ENCODE assay signal across 25 cellular contexts in the genomic region with DNA sequence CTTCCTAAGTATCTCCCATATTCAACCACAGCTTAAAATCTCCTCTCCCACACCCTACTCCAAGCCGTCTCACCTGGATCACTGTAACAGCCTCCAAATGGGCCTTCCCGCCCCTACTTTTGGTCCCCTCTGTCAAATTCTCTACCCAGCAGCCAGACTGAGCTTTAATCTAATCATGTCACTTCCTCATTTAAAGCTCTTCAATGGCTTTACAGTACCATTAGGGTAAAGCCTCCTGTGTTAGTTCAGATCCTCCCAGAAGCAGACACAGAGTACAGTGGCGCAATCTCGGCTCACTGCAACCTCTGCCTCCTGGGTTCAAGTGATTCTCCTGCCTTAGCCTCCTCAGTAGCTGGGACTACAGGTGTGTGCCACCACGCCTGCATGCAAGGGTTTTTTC. TPM values are rescaled to one million over a fixed set of nuclear protein-coding genes. Genes with fewer than 3 reads are reported as not detected.
DNase-seq lines count a peak whose midpoint lies in the region; ATAC-seq, FAIRE-seq and TF ChIP-seq lines count a peak whose summit lies in the region.
"Had no signal": no experiment of that assay in that cellular context is flagged by ENCODE, and none has a peak within 500 bp of the region (broad histone marks: within the 10 kb centered on the region; RNA-seq: fewer than 3 reads in every experiment).

No MANE protein-coding gene starts in this region.

- no peak for TF ChIP-seq POLR2A in gastroesophageal sphincter (IDR thresholded peaks at IDR 0.05)
- TF ChIP-seq POLR2A in transverse colon (IDR thresholded peaks at IDR 0.05): no peak

- H3K27ac ChIP-seq in gastroesophageal sphincter (peak overlapping the region in 3 of 4 donors; percentile 89 to 94 (median 92)), transverse colon (peak overlapping the region; percentile 73 to 85 (median 84))
- H3K27ac ChIP-seq: ascending aorta had no signal

- H3K9me3 Mint-ChIP-seq in activated naive CD4-positive, alpha-beta T cell treated with anti-CD3 and anti-CD28 coated beads, Interleukin-2, amount 50 U/mL, for 24 hours: no peaks in the 10 kb centered on the region
- H3K9me3 Mint-ChIP-seq: activated naive CD4-positive, alpha-beta T cell treated with anti-CD3 and anti-CD28 coated beads for 36 hours; natural killer cell treated with Interleukin-12 subunit alpha and Interleukin-12 subunit beta and Interleukin-15 and Interleukin-18, amount 100 ng/mL, for 72 hours; stimulated activated naive CD8-positive, alpha-beta T cell treated with anti-CD3 and anti-CD28 coated beads, Interleukin-15, Interleukin-2, amounts not matched to agents 100 ng/mL and 50 ng/mL, for 24 hours had no signal

- TF ChIP-seq EP300 in gastroesophageal sphincter (IDR thresholded peaks at IDR 0.05) (no peak), transverse colon (IDR thresholded peaks at IDR 0.05; ENCODE audit: low read depth) (no peak)

- H3K36me3 ChIP-seq in gastroesophageal sphincter (no peaks in the 10 kb centered on the region), transverse colon (no peaks in the 10 kb centered on the region)
- H3K36me3 ChIP-seq: ascending aorta had no signal

- H3K4me3 Mint-ChIP-seq in activated naive CD4-positive, alpha-beta T cell treated with anti-CD3 and anti-CD28 coated beads, Interleukin-2, amount 50 U/mL, for 24 hours: no peak overlapping the region
- H3K4me3 Mint-ChIP-seq: activated naive CD4-positive, alpha-beta T cell treated with anti-CD3 and anti-CD28 coated beads for 36 hours; natural killer cell treated with Interleukin-12 subunit alpha and Interleukin-12 subunit beta and Interleukin-15 and Interleukin-18, amount 100 ng/mL, for 72 hours; stimulated activated naive CD8-positive, alpha-beta T cell treated with anti-CD3 and anti-CD28 coated beads, Interleukin-15, Interleukin-2, amounts not matched to agents 100 ng/mL and 50 ng/mL, for 24 hours had no signal

- H3K4me1 ChIP-seq in gastroesophageal sphincter: peaks cover 7 to 51% (median 29%) of the 10 kb centered on the region in 3 donors
- peaks cover 17 to 25% (median 19%) of the 10 kb centered on the region in 4 donors for H3K4me1 ChIP-seq in transverse colon

- DNase-seq in activated naive CD4-positive, alpha-beta T cell (lab: John Stamatoyannopoulos, UW): no peak
- DNase-seq in SKM-1 treated with dmso at 0.1 percent for 144 hours (lab: John Stamatoyannopoulos, UW; ENCODE audit: unreplicated experiment): peak; percentile 90
- no peak for DNase-seq in transverse colon
- no peak for DNase-seq in midbrain (lab: John Stamatoyannopoulos, UW)
- no peak for DNase-seq in RCC 7860 (ENCODE audit: low spot score)
- DNase-seq: 8988T; activated naive CD4-positive, alpha-beta T cell treated with anti-CD3 and anti-CD28 coated beads for 36 hours; GOT3; hippocampal formation; NCI-H1694; NCI-H774; posterior cingulate gyrus; RPMI8226 had no signal

- ATAC-seq in gastroesophageal sphincter (no peak), GM18511 (IDR thresholded peaks at IDR 0.05; ENCODE audit: unreplicated experiment) (no peak)
- ATAC-seq: natural killer cell treated with Interleukin-12 subunit alpha and Interleukin-12 subunit beta and Interleukin-15 and Interleukin-18, amount 100 ng/mL, for 72 hours had no signal

- in situ Hi-C loops in transverse colon (cut with MboI; ENCODE audit: low pct_ligation_motif_present in 1 of 4, low pct_unique_long_range_greater_than_20kb in 1 of 4, low sequenced_read_pairs in 3 of 4): loop anchor here in 3 of 4 donors (5.0 to 10.0 kb wide), 3 partner anchors 89 to 189 kb away; a partner anchor contains a TSS

- H3K27me3 ChIP-seq in gastroesophageal sphincter (no peaks in the 10 kb centered on the region), transverse colon (no peaks in the 10 kb centered on the region)
- H3K27me3 ChIP-seq: ascending aorta had no signal

- H3K9me3 ChIP-seq in gastroesophageal sphincter (no peaks in the 10 kb centered on the region), transverse colon (no peaks in the 10 kb centered on the region)
- H3K9me3 ChIP-seq: ascending aorta had no signal

- H3K27me3 Mint-ChIP-seq in activated naive CD4-positive, alpha-beta T cell treated with anti-CD3 and anti-CD28 coated beads, Interleukin-2, amount 50 U/mL, for 24 hours: no peaks in the 10 kb centered on the region
- H3K27me3 Mint-ChIP-seq: natural killer cell treated with Interleukin-12 subunit alpha and Interleukin-12 subunit beta and Interleukin-15 and Interleukin-18, amount 100 ng/mL, for 72 hours; stimulated activated naive CD8-positive, alpha-beta T cell treated with anti-CD3 and anti-CD28 coated beads, Interleukin-15, Interleukin-2, amounts not matched to agents 100 ng/mL and 50 ng/mL, for 24 hours had no signal

- 80 to 100% methylated on average over 1 to 4 of the region's 5 CpGs for WGBS in gastroesophageal sphincter (ENCODE audit: low coverage in 1 of 2), 2 donors
- 81 to 92% methylated on average over 2 to 5 of the region's 5 CpGs for WGBS in transverse colon (ENCODE audit: low coverage in 1 of 2), 2 donors

- peaks cover 44% of the 10 kb centered on the region for H3K4me1 Mint-ChIP-seq in activated naive CD4-positive, alpha-beta T cell treated with anti-CD3 and anti-CD28 coated beads, Interleukin-2, amount 50 U/mL, for 24 hours

- H3K36me3 Mint-ChIP-seq in activated naive CD4-positive, alpha-beta T cell treated with anti-CD3 and anti-CD28 coated beads, Interleukin-2, amount 50 U/mL, for 24 hours: no peaks in the 10 kb centered on the region
- H3K36me3 Mint-ChIP-seq: natural killer cell treated with Interleukin-12 subunit alpha and Interleukin-12 subunit beta and Interleukin-15 and Interleukin-18, amount 100 ng/mL, for 72 hours had no signal

- no peak for FAIRE-seq in RCC 7860 (lab: Jason Lieb, UNC)
- FAIRE-seq: colon, GM19239, islet of Langerhans, TTC549 had no signal

- H3K4me3 ChIP-seq in gastroesophageal sphincter: no peak overlapping the region
- H3K4me3 ChIP-seq in transverse colon: no peak overlapping the region
- H3K4me3 ChIP-seq: ascending aorta, lung, skin epidermis had no signal

- TF ChIP-seq CTCF in gastroesophageal sphincter (IDR thresholded peaks at IDR 0.05): no peak
- no peak for TF ChIP-seq CTCF in transverse colon (IDR thresholded peaks at IDR 0.05)

- intact Hi-C loops in transverse colon (cut with DNase I; ENCODE audit: low total_unique reads): loop anchor here (5.0 kb wide), 1 partner anchor 171 kb away; no protein-coding TSS in a partner anchor

- H3K27ac Mint-ChIP-seq in activated naive CD4-positive, alpha-beta T cell treated with anti-CD3 and anti-CD28 coated beads, Interleukin-2, amount 50 U/mL, for 24 hours: peak overlapping the region; percentile 44
- H3K27ac Mint-ChIP-seq: activated naive CD4-positive, alpha-beta T cell treated with anti-CD3 and anti-CD28 coated beads for 36 hours; stimulated activated naive CD8-positive, alpha-beta T cell treated with anti-CD3 and anti-CD28 coated beads, Interleukin-15, Interleukin-2, amounts not matched to agents 100 ng/mL and 50 ng/mL, for 24 hours had no signal

RNA-seq across cellular contexts. Expression of a gene that starts 46.8 kb away (rescaled TPM):
- total RNA-seq in gastroesophageal sphincter (10 to 100 TPM; 41.4 to 64.4 (median 42.5) TPM), transverse colon (10 to 100 TPM; 24.6 to 47.5 (median 35.6) TPM)
